ENCODE assay signal across 23 cellular contexts in genomic region chr11:86663741-86664140, GRCh38.
"Had no signal": no experiment of that assay in that cellular context is flagged by ENCODE, and none has a peak within 500 bp of the region (broad histone marks: within the 10 kb centered on the region; RNA-seq: fewer than 3 reads in every experiment).

No MANE protein-coding gene starts in this region.

- ATAC-seq: esophagus mucosa, left cardiac atrium had no signal

- FAIRE-seq: astrocyte, frontal cortex, keratinocyte had no signal

- H3K4me3 ChIP-seq: spleen, thoracic aorta, upper lobe of left lung had no signal

- H3K4me1 ChIP-seq: spleen, upper lobe of left lung had no signal

- H3K27me3 ChIP-seq: brain microvascular endothelial cell, spleen, upper lobe of left lung had no signal

- H3K27ac ChIP-seq: brain microvascular endothelial cell, neutrophil, spleen, thoracic aorta, upper lobe of left lung had no signal

- DNase-seq: activated B cell treated with CpG ODN at 0.5 μM for 24 hours; activated CD8-positive, alpha-beta memory T cell treated with anti-CD3 and anti-CD28 coated beads, Interleukin-2, amount 50 U/mL, for 4 hours; activated effector memory CD4-positive, alpha-beta T cell treated with anti-CD3 and anti-CD28 coated beads, Interleukin-2, amount 50 U/mL, for 16 hours; activated naive CD4-positive, alpha-beta T cell treated with anti-CD3 and anti-CD28 coated beads for 36 hours; activated naive CD8-positive, alpha-beta T cell treated with anti-CD3 and anti-CD28 coated beads, Interleukin-2, amount 10 ng/mL, durations not matched to agents 7 days and 5 days; activated T-cell treated with anti-CD3 and anti-CD28 coated beads, Interleukin-2, amount 50 U/mL, for 1 hour; amniotic stem cell; brain microvascular endothelial cell; glutamatergic neuron; left cardiac atrium; naive B cell; nephron progenitor cell; spleen; stimulated activated CD4-positive, alpha-beta T cell treated with anti-CD3 and anti-CD28 coated beads, Interleukin-2, amount 100 ng/mL, for 48 hours; stimulated activated naive CD4-positive, alpha-beta T cell treated with Interleukin-2 at 50 U/mL for 16 hours; T-helper 1 cell; upper lobe of left lung had no signal

- H3K36me3 ChIP-seq: brain microvascular endothelial cell, neutrophil, spleen, thoracic aorta, upper lobe of left lung had no signal

- H3K9me3 ChIP-seq: neutrophil, spleen, thoracic aorta, upper lobe of left lung had no signal
